In genomic region chr1:45306905-45307304, GRCh38 we compare ENCODE assay signal across 21 cellular contexts. TPM values are rescaled to one million over a fixed set of nuclear protein-coding genes. Genes with fewer than 3 reads are reported as not detected.
A peak's percentile ranks its signal among the peaks of the same experiment; 100 is the strongest.
DNase-seq lines count a peak whose midpoint lies in the region; ATAC-seq, FAIRE-seq and TF ChIP-seq lines count a peak whose summit lies in the region.
"Had no signal": no experiment of that assay in that cellular context is flagged by ENCODE, and none has a peak within 500 bp of the region (broad histone marks: within the 10 kb centered on the region; RNA-seq: fewer than 3 reads in every experiment).

No MANE protein-coding gene starts in this region.

- H3K4ac ChIP-seq in H1 (replicated peaks; ENCODE audit: insufficient read length, low read depth, low read length) = no peak overlapping the region

- no peak for TF ChIP-seq POLR2A in H1 (IDR thresholded peaks at IDR 0.05; ENCODE audit: control extremely low read depth in 1 of 2, low read depth in 2 of 2, low read length in 2 of 2)
- TF ChIP-seq POLR2A in heart left ventricle (IDR thresholded peaks at IDR 0.05) = no peak

- H3K4me3 ChIP-seq in SU-DHL-6 (ENCODE audit: insufficient read depth, low read length, poor library complexity, severe bottlenecking) (no peak overlapping the region), H1 (ENCODE audit: extremely low read depth in 1 of 4, insufficient read depth in 2 of 4, low read depth in 3 of 4, low read length in 4 of 4) (peak overlapping the region in 1 of 4 experiments; percentile 28; a peak in 1 of 8 replicates), heart left ventricle (no peak overlapping the region)
- H3K4me3 ChIP-seq: esophagus muscularis mucosa, left lung, SJCRH30, suprapubic skin had no signal

- H3K4me3 Mint-ChIP-seq in stimulated activated naive CD8-positive, alpha-beta T cell treated with anti-CD3 and anti-CD28 coated beads, Interleukin-15, Interleukin-2, amounts not matched to agents 100 ng/mL and 50 ng/mL, for 24 hours = peak overlapping the region; percentile 62
- peak overlapping the region in 1 of 2 donors; percentile 97 for H3K4me3 Mint-ChIP-seq in stimulated activated naive CD8-positive, alpha-beta T cell treated with anti-CD3 and anti-CD28 coated beads, Interleukin-15, amount 100 ng/mL, for 72 hours

- H3K36me3 ChIP-seq in SU-DHL-6 (ENCODE audit: low read length) = no peaks in the 10 kb centered on the region
- H3K36me3 ChIP-seq in H1 (ENCODE audit: control insufficient read depth in 2 of 4, insufficient read depth in 4 of 4, low read length in 3 of 4) = no peaks in the 10 kb centered on the region; a peak in 1 of 8 replicates
- H3K36me3 ChIP-seq in heart left ventricle = no peaks in the 10 kb centered on the region
- H3K36me3 ChIP-seq: esophagus muscularis mucosa, left lung, SJCRH30, suprapubic skin had no signal

- H2BK15ac ChIP-seq in H1 (ENCODE audit: low read length) = no peak overlapping the region

- TF ChIP-seq RAD21 in H1 (IDR thresholded peaks at IDR 0.05 in 1 of 2, conservative IDR thresholded peaks at IDR 0.05 in 1 of 2; ENCODE audit: low read depth in 2 of 2, low read length in 2 of 2) = no peak

- H3K27ac ChIP-seq in SU-DHL-6 (ENCODE audit: low read depth, low read length) (peak overlapping the region; percentile 45), H1 (ENCODE audit: low read depth, low read length) (no peak overlapping the region), heart left ventricle (no peak overlapping the region)
- H3K27ac ChIP-seq: esophagus muscularis mucosa, left lung, SJCRH30, suprapubic skin had no signal

- no peaks in the 10 kb centered on the region for H4K20me1 ChIP-seq in SU-DHL-6 (ENCODE audit: low read depth, low read length)
- no peaks in the 10 kb centered on the region for H4K20me1 ChIP-seq in H1 (replicated peaks in 1 of 2; ENCODE audit: control insufficient read depth in 1 of 2, insufficient read depth in 2 of 2, low read length in 2 of 2)

- no peak overlapping the region for H3K14ac ChIP-seq in H1 (ENCODE audit: insufficient read length)

- no peak overlapping the region for H3K23ac ChIP-seq in H1 (ENCODE audit: insufficient read length)

- H2AFZ ChIP-seq in SU-DHL-6 (ENCODE audit: low read depth, low read length, severe bottlenecking) (peak overlapping the region; percentile 86), H1 (ENCODE audit: low read length) (no peak overlapping the region)

- CTCF ChIA-PET in H1 (lab: Charles Lee; ENCODE audit: partially characterized antibody) = interaction anchor here (0.6 to 19.1 kb wide), 4 partner anchors 17 to 512 kb away, joined by 3 to 424 read pairs (median 4); partner anchors contain the start of genes HECTD3 and UROD

- H4K8ac ChIP-seq in H1 (ENCODE audit: extremely low read depth, insufficient read depth, low read length) = no peak overlapping the region

- no peak overlapping the region for H4K5ac ChIP-seq in H1 (ENCODE audit: insufficient read length, low read depth, low read length)

- no peak overlapping the region for H2AK5ac ChIP-seq in H1 (ENCODE audit: low read depth, low read length)

- no peak overlapping the region for H2BK20ac ChIP-seq in H1 (ENCODE audit: low read length)

- no peak for TF ChIP-seq EP300 in H1 (IDR thresholded peaks at IDR 0.05; ENCODE audit: borderline replicate concordance in 1 of 2, low read depth in 2 of 2, low read length in 2 of 2)

- no peaks in the 10 kb centered on the region for H3K27me3 Mint-ChIP-seq in stimulated activated naive CD8-positive, alpha-beta T cell treated with anti-CD3 and anti-CD28 coated beads, Interleukin-15, Interleukin-2, amounts not matched to agents 100 ng/mL and 50 ng/mL, for 24 hours
- H3K27me3 Mint-ChIP-seq in stimulated activated naive CD8-positive, alpha-beta T cell treated with anti-CD3 and anti-CD28 coated beads, Interleukin-15, amount 100 ng/mL, for 72 hours = no peaks in the 10 kb centered on the region

- H3K4me2 ChIP-seq in SU-DHL-6 (ENCODE audit: low read depth, low read length, poor library complexity, severe bottlenecking) (peak overlapping the region; percentile 50), H1 (ENCODE audit: insufficient read depth in 1 of 2, low read depth in 2 of 2, low read length in 2 of 2) (peak overlapping the region in 1 of 2 experiments; percentile 64; a peak in 2 of 4 replicates)

- 32% methylated on average over 3 of the region's 3 CpGs; no CpG with 5 or more reads in 1 of the 2 experiments for WGBS in H1 (ENCODE audit: extremely low coverage in 1 of 2, insufficient coverage in 1 of 2, insufficient read length in 1 of 2, insufficient replicate concordance in 2 of 2, low coverage in 1 of 2, low lambda C conversion rate in 2 of 2, missing lambda C conversion rate in 1 of 2), 2 experiments
- 68 to 78% (median 76%) methylated on average over 3 of the region's 3 CpGs for WGBS in heart left ventricle, 4 donors

- H3K18ac ChIP-seq in H1 (ENCODE audit: extremely low read depth, low read length) = no peak overlapping the region

- no peak for ATAC-seq in stimulated activated naive CD8-positive, alpha-beta T cell treated with anti-CD3 and anti-CD28 coated beads, Interleukin-15, Interleukin-2, amounts not matched to agents 100 U/mL and 50 U/mL, for 24 hours
- no peak for ATAC-seq in stimulated activated naive CD8-positive, alpha-beta T cell treated with anti-CD3 and anti-CD28 coated beads, Interleukin-15, amount 100 ng/mL, for 72 hours
- ATAC-seq in heart left ventricle = no peak
- ATAC-seq: left lung had no signal

- POLR2A ChIA-PET in H1 (lab: Charles Lee; ENCODE audit: partially characterized antibody) = interaction anchor here (1.0 to 9.9 kb wide), 7 partner anchors 8 to 585 kb away, joined by 3 to 194 read pairs (median 11); partner anchors contain the start of genes HECTD3, HPDL, MUTYH and PRDX1

- in situ Hi-C loops in G401 (cut with HindIII; ENCODE audit: low sequenced_read_pairs) = no loop called here

- H3K27ac Mint-ChIP-seq in stimulated activated naive CD8-positive, alpha-beta T cell treated with anti-CD3 and anti-CD28 coated beads, Interleukin-15, Interleukin-2, amounts not matched to agents 100 ng/mL and 50 ng/mL, for 24 hours = peak overlapping the region; percentile 96
- peak overlapping the region; percentile 92 to 97 for H3K27ac Mint-ChIP-seq in stimulated activated naive CD8-positive, alpha-beta T cell treated with anti-CD3 and anti-CD28 coated beads, Interleukin-15, amount 100 ng/mL, for 72 hours

- H2BK5ac ChIP-seq in H1 (ENCODE audit: low read depth, low read length) = no peak overlapping the region

- peak overlapping the region; percentile 39 for H3K9ac ChIP-seq in SU-DHL-6 (ENCODE audit: low read length)
- H3K9ac ChIP-seq in H1 (replicated peaks in 1 of 4; ENCODE audit: extremely low read depth in 1 of 4, low read depth in 3 of 4, low read length in 3 of 4) = no peak overlapping the region

- H3K79me1 ChIP-seq in H1 (ENCODE audit: low read depth, low read length) = no peaks in the 10 kb centered on the region

- no peaks in the 10 kb centered on the region for H3K9me3 ChIP-seq in SU-DHL-6 (ENCODE audit: insufficient read depth, low read length)
- H3K9me3 ChIP-seq in H1 (ENCODE audit: insufficient read depth in 2 of 2, low read depth in 1 of 2, low read length in 1 of 2) = no peaks in the 10 kb centered on the region; a peak in 1 of 4 replicates
- no peaks in the 10 kb centered on the region for H3K9me3 ChIP-seq in heart left ventricle
- H3K9me3 ChIP-seq: esophagus muscularis mucosa, left lung, SJCRH30, suprapubic skin had no signal

- H3K4me1 ChIP-seq in H1 (replicated peaks in 1 of 4; ENCODE audit: control insufficient read depth in 3 of 4, insufficient read depth in 4 of 4, low read length in 3 of 4) (peaks cover 13 to 19% (median 15%) of the 10 kb centered on the region in 4 experiments), heart left ventricle (peaks cover 0 to 17% (median 14%) of the 10 kb centered on the region in 12 donors)

- H3F3A ChIP-seq in SU-DHL-6 (ENCODE audit: insufficient read depth) = peaks cover 25% of the 10 kb centered on the region

- H3K23me2 ChIP-seq in H1 (ENCODE audit: low read depth, low read length) = peaks cover 2% of the 10 kb centered on the region

- H3K36me3 Mint-ChIP-seq in stimulated activated naive CD8-positive, alpha-beta T cell treated with anti-CD3 and anti-CD28 coated beads, Interleukin-15, Interleukin-2, amounts not matched to agents 100 ng/mL and 50 ng/mL, for 24 hours (ENCODE audit: low read depth) = no peaks in the 10 kb centered on the region

- H3K56ac ChIP-seq in H1 (replicated peaks; ENCODE audit: insufficient read length, low read depth, low read length) = no peak overlapping the region

- no peaks in the 10 kb centered on the region for H3K9me2 ChIP-seq in SU-DHL-6 (replicated peaks; ENCODE audit: insufficient read depth, low read length)

- no peak overlapping the region for H2BK12ac ChIP-seq in H1 (ENCODE audit: low read depth, low read length)

- no peaks in the 10 kb centered on the region for H3K9me3 Mint-ChIP-seq in stimulated activated naive CD8-positive, alpha-beta T cell treated with anti-CD3 and anti-CD28 coated beads, Interleukin-15, Interleukin-2, amounts not matched to agents 100 ng/mL and 50 ng/mL, for 24 hours
- no peaks in the 10 kb centered on the region for H3K9me3 Mint-ChIP-seq in stimulated activated naive CD8-positive, alpha-beta T cell treated with anti-CD3 and anti-CD28 coated beads, Interleukin-15, amount 100 ng/mL, for 72 hours
- H3K9me3 Mint-ChIP-seq: activated T-helper 1 cell treated with anti-CD3 and anti-CD28 coated beads, Interleukin-12 subunit alpha, Interleukin-12 subunit beta, Interleukin-2, Interleukin-4 antibody, amounts not matched to agents 30 ng/mL and 10 ng/mL and 1 ng/mL, durations not matched to agents 14 hours and 24 hours and 36 hours had no signal

- no peak for FAIRE-seq in H1 (lab: Jason Lieb, UNC)

- no peak for DNase-seq in stimulated activated naive CD8-positive, alpha-beta T cell treated with anti-CD3 and anti-CD28 coated beads, Interleukin-15, Interleukin-2, amounts not matched to agents 100 U/mL and 50 U/mL, for 24 hours
- DNase-seq in H1 (ENCODE audit: low read depth in 1 of 2, low spot score in 2 of 2) = no peak
- DNase-seq in stimulated activated naive CD8-positive, alpha-beta T cell treated with anti-CD3 and anti-CD28 coated beads, Interleukin-15, amount 100 ng/mL, for 72 hours = no peak
- DNase-seq in G401 (ENCODE audit: low spot score) = no peak
- no peak for DNase-seq in heart left ventricle
- no peak for DNase-seq in dermis blood vessel endothelial cell
- DNase-seq: activated CD4-positive, alpha-beta T cell treated with anti-CD3 and anti-CD28 coated beads, Interleukin-2, amount 50 U/mL, for 1 hour; amniotic stem cell; central memory CD4-positive, alpha-beta T cell; COR-L47; effector CD4-positive, alpha-beta T cell; left lung; NCI-H1105 treated with DMSO at 0.1 percent for 48 hours; NCI-H524 treated with DMSO at 0.1 percent for 48 hours; SJCRH30; T1000 had no signal

- no peak overlapping the region for H2BK120ac ChIP-seq in H1 (replicated peaks; ENCODE audit: low read depth, low read length)

- intact Hi-C loops in heart left ventricle (cut with DNase I) = loop anchor here in 4 of 10 donors (10.0 kb wide), 3 partner anchors 502 to 532 kb away; partner anchors contain the start of genes BEST4 (in 2 of the 4), BTBD19 (in 1 of the 4), DYNLT4 (in 1 of the 4) and PLK3 (in 1 of the 4)

- peaks cover 48% of the 10 kb centered on the region for H3K4me1 Mint-ChIP-seq in stimulated activated naive CD8-positive, alpha-beta T cell treated with anti-CD3 and anti-CD28 coated beads, Interleukin-15, Interleukin-2, amounts not matched to agents 100 ng/mL and 50 ng/mL, for 24 hours (ENCODE audit: low read depth)
- peaks cover 33% of the 10 kb centered on the region for H3K4me1 Mint-ChIP-seq in stimulated activated naive CD8-positive, alpha-beta T cell treated with anti-CD3 and anti-CD28 coated beads, Interleukin-15, amount 100 ng/mL, for 72 hours

- H3K27me3 ChIP-seq in SU-DHL-6 (ENCODE audit: low read length) (no peaks in the 10 kb centered on the region), H1 (replicated peaks in 1 of 4; ENCODE audit: control insufficient read depth in 3 of 4, extremely low read depth in 1 of 4, insufficient read depth in 3 of 4, low read length in 3 of 4) (no peaks in the 10 kb centered on the region), heart left ventricle (no peaks in the 10 kb centered on the region)
- H3K27me3 ChIP-seq: esophagus muscularis mucosa, left lung, SJCRH30, suprapubic skin had no signal

- H3K79me2 ChIP-seq in SU-DHL-6 (ENCODE audit: insufficient read depth, low read length) (no peaks in the 10 kb centered on the region), H1 (ENCODE audit: control insufficient read depth in 1 of 2, insufficient read depth in 2 of 2, low read length in 2 of 2) (no peaks in the 10 kb centered on the region; a peak in 1 of 4 replicates)

- TF ChIP-seq CTCF in SU-DHL-6 (IDR thresholded peaks at IDR 0.05; ENCODE audit: insufficient read depth, low read length, poor library complexity, severe bottlenecking) (no peak), H1 (IDR thresholded peaks at IDR 0.05; ENCODE audit: control extremely low read depth in 1 of 3, insufficient read depth in 1 of 3, low read depth in 1 of 3, low read length in 3 of 3) (no peak), heart left ventricle (IDR thresholded peaks at IDR 0.05) (no peak)

- no peak overlapping the region for H4K91ac ChIP-seq in H1 (replicated peaks; ENCODE audit: insufficient read length, low read length)

RNA-seq across cellular contexts. Expression of gene HPDL, which starts 19.8 kb away (rescaled TPM):
- 58.5 and 60.6 TPM in 2 replicates for total RNA-seq in H1 (2021; fragmentation: NEBNext Ultra II Directional; extraction: Animal tissue kit (Norgen Biotek cat#: 25700))
- polyA plus RNA-seq in H1 (2011; rRNA removed) (62.7 and 100 TPM in 2 replicates), heart left ventricle (under 1 TPM; 0.15 to 0.46 TPM)
- polyA plus RNA-seq in H1 (2011; cell fraction: cytosol; rRNA removed) = 61.2 TPM
- 73.7 TPM for polyA plus RNA-seq in H1 (2011; cell fraction: nucleus; rRNA removed)
- polyA plus RNA-seq in H1 (2012, experiment 1 of 2) = 33.0 to 45.0 TPM (median 38.0 TPM) in 4 replicates
- 46.7 TPM for polyA plus RNA-seq in H1 (2012, experiment 2 of 2)
- polyA plus RNA-seq in H1 (2013, experiment 1 of 2) = 15.6 TPM
- polyA plus RNA-seq in H1 (2013, experiment 2 of 2) = 13.3 TPM
- 11.5 and 13.9 TPM in 2 replicates for polyA minus RNA-seq in H1 (2011; rRNA and poly(A)+ RNA removed)
- 29.4 TPM for polyA minus RNA-seq in H1 (2011; cell fraction: cytosol; rRNA and poly(A)+ RNA removed)
- 39.4 TPM for polyA minus RNA-seq in H1 (2011; cell fraction: nucleus; rRNA and poly(A)+ RNA removed)
- total RNA-seq in G401 (2014; rRNA removed; shearing (Covaris generic)) = not detected in 2 replicates
- total RNA-seq in heart left ventricle (under 1 TPM in 5 of 9 donors, not detected in 4; 0.15 to 0.43 (median 0.32) TPM), dermis blood vessel endothelial cell (0.85 and 4.6 TPM in 2 replicates)
- total RNA-seq: SJCRH30 had no signal

RNA-seq across cellular contexts. Expression of gene TOE1, which starts 33.1 kb away (rescaled TPM):
- 14.5 and 15.2 TPM in 2 replicates for total RNA-seq in H1 (2021; fragmentation: NEBNext Ultra II Directional; extraction: Animal tissue kit (Norgen Biotek cat#: 25700))
- polyA plus RNA-seq in H1 (2011; rRNA removed) (23.6 and 25.8 TPM in 2 replicates), heart left ventricle (1 to 10 TPM; 2.2 to 5.4 TPM)
- 32.5 TPM for polyA plus RNA-seq in H1 (2011; cell fraction: cytosol; rRNA removed)
- polyA plus RNA-seq in H1 (2011; cell fraction: nucleus; rRNA removed) = 28.7 TPM
- polyA plus RNA-seq in H1 (2012, experiment 1 of 2) = 11.0 to 18.9 TPM (median 17.6 TPM) in 4 replicates
- 12.8 TPM for polyA plus RNA-seq in H1 (2012, experiment 2 of 2)
- 12.2 TPM for polyA plus RNA-seq in H1 (2013, experiment 1 of 2)
- 11.9 TPM for polyA plus RNA-seq in H1 (2013, experiment 2 of 2)
- 32.6 and 45.7 TPM in 2 replicates for polyA minus RNA-seq in H1 (2011; rRNA and poly(A)+ RNA removed)
- polyA minus RNA-seq in H1 (2011; cell fraction: cytosol; rRNA and poly(A)+ RNA removed) = 15.1 TPM
- 31.6 TPM for polyA minus RNA-seq in H1 (2011; cell fraction: nucleus; rRNA and poly(A)+ RNA removed)
- 21.4 and 25.0 TPM in 2 replicates for total RNA-seq in G401 (2014; rRNA removed; shearing (Covaris generic))
- total RNA-seq in heart left ventricle (1 to 10 TPM; 2.7 to 7.9 (median 3.7) TPM), dermis blood vessel endothelial cell (21.6 and 34.7 TPM in 2 replicates)

RNA-seq across cellular contexts. Expression of gene MUTYH, which starts 33.3 kb away (rescaled TPM):
- total RNA-seq in H1 (2021; fragmentation: NEBNext Ultra II Directional; extraction: Animal tissue kit (Norgen Biotek cat#: 25700)) = 51.9 TPM in 2 replicates
- polyA plus RNA-seq in H1 (2011; rRNA removed) = 65.7 and 86.4 TPM in 2 replicates
- 86.1 TPM for polyA plus RNA-seq in H1 (2011; cell fraction: cytosol; rRNA removed)
- 179 TPM for polyA plus RNA-seq in H1 (2011; cell fraction: nucleus; rRNA removed)
- polyA plus RNA-seq in H1 (2012, experiment 1 of 2) = 35.6 to 60.4 TPM (median 53.2 TPM) in 4 replicates
- 49.5 TPM for polyA plus RNA-seq in H1 (2012, experiment 2 of 2)
- 36.0 TPM for polyA plus RNA-seq in H1 (2013, experiment 1 of 2)
- 33.4 TPM for polyA plus RNA-seq in H1 (2013, experiment 2 of 2)
- polyA minus RNA-seq in H1 (2011; rRNA and poly(A)+ RNA removed) = 32.8 and 32.9 TPM in 2 replicates
- polyA minus RNA-seq in H1 (2011; cell fraction: cytosol; rRNA and poly(A)+ RNA removed) = 29.2 TPM
- polyA minus RNA-seq in H1 (2011; cell fraction: nucleus; rRNA and poly(A)+ RNA removed) = 45.1 TPM
- 20.7 and 29.5 TPM in 2 replicates for total RNA-seq in G401 (2014; rRNA removed; shearing (Covaris generic))
- total RNA-seq in heart left ventricle = 10 to 100 TPM in 2 of 9 donors, 1 to 10 TPM in 7; 4.4 to 11.9 (median 7.1) TPM
- 1 to 10 TPM; 7.0 TPM for polyA plus RNA-seq in heart left ventricle
- 18.0 and 18.9 TPM in 2 replicates for total RNA-seq in dermis blood vessel endothelial cell

Comparison
In these comparisons a context has a peak if more than half of its experiments do, and no peak if none do; other contexts are left out.
1. RNA of gene HPDL, which starts 19.8 kb away (total RNA-seq): 58.5 to 60.6 TPM in H1; 0.85 to 4.6 TPM in dermis blood vessel endothelial cell, 0.15 to 0.43 TPM in heart left ventricle and not detected in G401; every median in the first group is over 10 times any median in the second.